Comparison of ENCODE assay signal across 8 cellular contexts in the genomic region with DNA sequence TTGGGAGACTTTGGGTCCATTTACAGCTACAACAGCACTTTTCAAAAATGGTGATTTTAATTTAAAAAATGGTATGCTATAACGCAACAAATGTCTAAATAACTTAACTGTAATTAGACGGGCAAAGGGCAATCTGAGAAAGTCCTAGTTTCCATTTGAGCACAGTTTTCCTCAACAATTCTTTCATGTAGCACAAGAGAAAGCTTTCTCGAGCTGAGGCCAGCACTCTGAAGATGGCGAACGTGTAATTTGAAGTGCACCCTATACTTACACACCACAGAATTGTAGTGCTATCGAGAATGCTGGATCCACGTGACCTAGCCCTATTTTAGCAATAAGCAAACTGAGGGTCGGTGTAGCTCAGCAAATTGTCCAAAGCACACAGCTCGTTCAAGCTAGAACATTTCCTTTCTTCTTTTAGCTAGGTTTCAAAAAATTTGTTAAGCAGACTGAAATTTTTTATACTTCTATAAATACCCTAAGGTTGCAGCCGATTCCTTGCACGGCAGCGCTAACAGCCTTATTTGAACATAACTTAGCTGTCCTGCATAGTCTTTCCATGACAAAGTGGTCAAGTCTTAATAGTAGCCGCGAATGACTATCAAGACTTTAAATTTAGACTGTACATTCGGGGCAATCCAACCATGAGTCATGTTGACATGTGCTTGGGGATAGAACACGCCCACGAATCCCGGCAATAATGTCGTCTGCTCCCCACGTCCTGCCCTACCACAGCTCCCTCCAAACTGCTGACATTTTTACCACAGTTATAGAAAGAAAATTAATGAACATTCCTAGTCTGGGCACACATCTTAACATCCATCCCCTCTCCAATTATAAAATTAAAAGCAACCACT. TPM values are rescaled to one million over a fixed set of nuclear protein-coding genes. Genes with fewer than 3 reads are reported as not detected.
DNase-seq lines count a peak whose midpoint lies in the region; ATAC-seq lines count a peak whose summit lies in the region.

No MANE protein-coding gene starts in this region.

- H3K36me3 Mint-ChIP-seq in effector memory CD8-positive, alpha-beta T cell (ENCODE audit: insufficient read depth), result peaks cover 83% of the 10 kb centered on the region
- peaks cover 25 to 32% of the 10 kb centered on the region in 2 donors for H3K36me3 Mint-ChIP-seq in naive B cell

- H3K9me3 Mint-ChIP-seq in effector memory CD8-positive, alpha-beta T cell, result no peaks in the 10 kb centered on the region
- H3K9me3 Mint-ChIP-seq in naive B cell, result peaks cover 0 to 2% (median 0%) of the 10 kb centered on the region in 7 donors

- peak; percentile 9 for ATAC-seq in effector memory CD8-positive, alpha-beta T cell (replicated peaks)
- ATAC-seq in naive B cell (ENCODE audit: low read depth in 2 of 2) (peak; percentile 1 to 9), GM21717 (IDR thresholded peaks at IDR 0.05; ENCODE audit: unreplicated experiment) (no peak), HG03442 (IDR thresholded peaks at IDR 0.05; ENCODE audit: unreplicated experiment) (no peak), HG03095 (IDR thresholded peaks at IDR 0.05; ENCODE audit: unreplicated experiment) (no peak)

- peak overlapping the region; percentile 79 to 98 for H3K4me3 Mint-ChIP-seq in effector memory CD8-positive, alpha-beta T cell
- peak overlapping the region in 2 of 8 donors; percentile 1 to 51 for H3K4me3 Mint-ChIP-seq in naive B cell

- H3K27me3 Mint-ChIP-seq in effector memory CD8-positive, alpha-beta T cell, result no peaks in the 10 kb centered on the region
- no peaks in the 10 kb centered on the region for H3K27me3 Mint-ChIP-seq in naive B cell

- DNase-seq in EH (ENCODE audit: low read depth), result peak; percentile 97
- peak; percentile 95 for DNase-seq in RPMI7951 (ENCODE audit: low read depth)
- peak in 1 of 3 experiments; percentile 22 for DNase-seq in effector memory CD8-positive, alpha-beta T cell
- DNase-seq in naive B cell, result no peak
- no peak for DNase-seq in NCI-H1092 (lab: John Stamatoyannopoulos, UW)

- peak overlapping the region; percentile 100 for H3K27ac Mint-ChIP-seq in effector memory CD8-positive, alpha-beta T cell
- peak overlapping the region in 5 of 6 donors; percentile 25 to 95 (median 91) for H3K27ac Mint-ChIP-seq in naive B cell

- H3K4me1 Mint-ChIP-seq in effector memory CD8-positive, alpha-beta T cell (ENCODE audit: low read depth in 2 of 2), result peaks cover 45 to 47% of the 10 kb centered on the region in 2 donors
- peaks cover 12 to 24% (median 20%) of the 10 kb centered on the region in 3 donors for H3K4me1 Mint-ChIP-seq in naive B cell

RNA-seq across cellular contexts. Expression of a gene that starts 10.0 kb away (rescaled TPM):
- total RNA-seq in RPMI7951 (2014; rRNA removed; shearing (Covaris generic)), result 20.3 and 23.3 TPM in 2 replicates
- polyA plus RNA-seq in naive B cell (ENCODE audit: low read depth in 6 of 6), result 1,000 to 10,000 TPM in 1 of 6 donors, 100 to 1,000 TPM in 5; 316 to 1,111 (median 647) TPM

Comparison
In these comparisons a context has a peak if more than half of its experiments do, and no peak if none do; other contexts are left out.
1. DNase-seq: peak in EH (single experiment) and RPMI7951 (single experiment); none in naive B cell (single experiment) and NCI-H1092 (single experiment).
2. ATAC-seq: peak in effector memory CD8-positive, alpha-beta T cell (single experiment) and naive B cell (2 of 2); none in GM21717 (single experiment), HG03442 (single experiment) and HG03095 (single experiment).